Comparison of ENCODE assay signal across 2 cellular contexts in the genomic region with DNA sequence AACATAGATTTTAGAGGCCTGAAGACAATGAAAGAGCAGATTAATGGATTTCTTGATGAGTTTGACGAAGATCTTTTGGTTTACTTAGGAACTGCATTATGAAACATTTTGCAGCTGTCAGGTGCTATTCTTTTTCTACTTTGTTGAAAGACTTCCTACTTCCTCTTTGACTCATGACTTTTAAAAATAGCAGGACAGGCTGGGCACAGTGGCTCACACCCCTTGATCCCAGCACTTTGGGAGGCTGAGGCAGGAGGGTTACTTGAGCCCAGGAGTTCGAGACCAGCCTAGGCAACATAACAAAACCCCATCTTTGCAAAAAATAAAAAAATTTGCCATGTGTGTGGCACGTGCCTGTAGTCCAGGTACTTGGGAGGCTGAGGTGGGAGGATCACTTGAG.
A peak's percentile ranks its signal among the peaks of the same experiment; 100 is the strongest.
TF ChIP-seq lines count a peak whose summit lies in the region.

No MANE protein-coding gene starts in this region.

TF ChIP-seq in HCT116, 20 proteins besides CTCF, POLR2A, EP300 and RAD21:
- TF ChIP-seq SIN3A (IDR thresholded peaks at IDR 0.05; ENCODE audit: low read depth) (no peak), EZH2phosphoT487 (IDR thresholded peaks at IDR 0.05; ENCODE audit: borderline replicate concordance) (no peak), YY1 (IDR thresholded peaks at IDR 0.05; ENCODE audit: extremely low read depth, insufficient replicate concordance, low read depth, low read length) (no peak), ELF1 (IDR thresholded peaks at IDR 0.05; ENCODE audit: borderline replicate concordance, low read depth) (no peak), FOSL1 (IDR thresholded peaks at IDR 0.05; ENCODE audit: low read depth) (0 out of 2 replicates have a peak, but pooled peaks have one; percentile 4), POLR2AphosphoS5 (IDR thresholded peaks at IDR 0.05; ENCODE audit: low read depth, low read length) (no peak), EZH2 (IDR thresholded peaks at IDR 0.05) (no peak), EGR1 (IDR thresholded peaks at IDR 0.05; ENCODE audit: low read depth) (no peak), CEBPB (IDR thresholded peaks at IDR 0.05; ENCODE audit: low read depth) (peak; percentile 12; the same call in 1 of the 2 replicates), ZNF274 (IDR thresholded peaks at IDR 0.05; ENCODE audit: low read depth, low read length) (no peak)
- TF ChIP-seq, protein P1, sequence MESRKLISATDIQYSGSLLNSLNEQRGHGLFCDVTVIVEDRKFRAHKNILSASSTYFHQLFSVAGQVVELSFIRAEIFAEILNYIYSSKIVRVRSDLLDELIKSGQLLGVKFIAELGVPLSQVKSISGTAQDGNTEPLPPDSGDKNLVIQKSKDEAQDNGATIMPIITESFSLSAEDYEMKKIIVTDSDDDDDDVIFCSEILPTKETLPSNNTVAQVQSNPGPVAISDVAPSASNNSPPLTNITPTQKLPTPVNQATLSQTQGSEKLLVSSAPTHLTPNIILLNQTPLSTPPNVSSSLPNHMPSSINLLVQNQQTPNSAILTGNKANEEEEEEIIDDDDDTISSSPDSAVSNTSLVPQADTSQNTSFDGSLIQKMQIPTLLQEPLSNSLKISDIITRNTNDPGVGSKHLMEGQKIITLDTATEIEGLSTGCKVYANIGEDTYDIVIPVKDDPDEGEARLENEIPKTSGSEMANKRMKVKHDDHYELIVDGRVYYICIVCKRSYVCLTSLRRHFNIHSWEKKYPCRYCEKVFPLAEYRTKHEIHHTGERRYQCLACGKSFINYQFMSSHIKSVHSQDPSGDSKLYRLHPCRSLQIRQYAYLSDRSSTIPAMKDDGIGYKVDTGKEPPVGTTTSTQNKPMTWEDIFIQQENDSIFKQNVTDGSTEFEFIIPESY (IDR thresholded peaks at IDR 0.05; ENCODE audit: extremely low read depth, insufficient replicate concordance, low read length), result no peak

TF ChIP-seq in HepG2, 621 proteins besides CTCF, POLR2A, EP300 and RAD21:
- TF ChIP-seq, protein P2, sequence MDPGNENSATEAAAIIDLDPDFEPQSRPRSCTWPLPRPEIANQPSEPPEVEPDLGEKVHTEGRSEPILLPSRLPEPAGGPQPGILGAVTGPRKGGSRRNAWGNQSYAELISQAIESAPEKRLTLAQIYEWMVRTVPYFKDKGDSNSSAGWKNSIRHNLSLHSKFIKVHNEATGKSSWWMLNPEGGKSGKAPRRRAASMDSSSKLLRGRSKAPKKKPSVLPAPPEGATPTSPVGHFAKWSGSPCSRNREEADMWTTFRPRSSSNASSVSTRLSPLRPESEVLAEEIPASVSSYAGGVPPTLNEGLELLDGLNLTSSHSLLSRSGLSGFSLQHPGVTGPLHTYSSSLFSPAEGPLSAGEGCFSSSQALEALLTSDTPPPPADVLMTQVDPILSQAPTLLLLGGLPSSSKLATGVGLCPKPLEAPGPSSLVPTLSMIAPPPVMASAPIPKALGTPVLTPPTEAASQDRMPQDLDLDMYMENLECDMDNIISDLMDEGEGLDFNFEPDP (CRISPR knock-in tag; conservative IDR thresholded peaks at IDR 0.05), result 0 out of 2 replicates have a peak, but pooled peaks have one; percentile 25
- TF ChIP-seq ZNF7 (CRISPR knock-in tag; IDR thresholded peaks at IDR 0.05), result no peak
